In the genomic region with DNA sequence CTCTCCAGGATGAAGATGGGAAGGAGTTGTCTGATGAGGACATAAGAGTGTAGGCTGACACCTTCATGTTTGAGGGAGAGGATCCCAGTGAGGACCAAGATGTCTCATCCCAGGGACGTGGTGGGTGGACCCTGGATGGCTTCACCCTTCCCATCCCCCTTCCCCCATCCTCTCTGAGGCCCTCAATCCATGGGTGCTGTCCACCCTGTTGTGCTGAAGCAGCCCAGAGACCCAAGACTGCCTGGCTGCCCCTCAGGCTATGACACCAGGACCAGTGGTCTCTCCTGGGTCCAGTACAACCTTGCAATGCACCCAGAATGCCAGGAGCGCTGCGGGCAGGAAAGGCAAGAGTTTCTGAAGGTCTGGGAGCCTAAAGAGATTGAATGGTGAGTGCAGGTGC, we compare ENCODE assay signal across 1 cellular context.
TF ChIP-seq lines count a peak whose summit lies in the region.

No MANE protein-coding gene starts in this region.

TF ChIP-seq in HCT116, 20 proteins besides CTCF, POLR2A, EP300 and RAD21 (continued from another document):
- TF ChIP-seq REST (IDR thresholded peaks at IDR 0.05; ENCODE audit: low read depth), result peak; percentile 49
- TF ChIP-seq ZFX (IDR thresholded peaks at IDR 0.05), result no peak
